In genomic region chr4:183098723-183099536, GRCh38 we compare ENCODE assay signal across 8 cellular contexts. TPM values are rescaled to one million over a fixed set of nuclear protein-coding genes. Genes with fewer than 3 reads are reported as not detected.
DNase-seq lines count a peak whose midpoint lies in the region; ATAC-seq lines count a peak whose summit lies in the region.

Gene WWC2, plus strand, starts transcription at chr4:183099257. Its CDS starts 235 bp downstream, at chr4:183099492.

- H3K36me3 Mint-ChIP-seq in immature natural killer cell = no peaks in the 10 kb centered on the region

- H3K36me3 ChIP-seq in skeletal muscle satellite cell (ENCODE audit: insufficient read depth, low read length) = no peaks in the 10 kb centered on the region

- H3K4me2 ChIP-seq in skeletal muscle satellite cell (ENCODE audit: low read length) = peak within 1 kb of the TSS; percentile 99

- H3K4me3 Mint-ChIP-seq in immature natural killer cell = peak within 1 kb of the TSS; percentile 78 to 84 (median 79)

- H3K27ac Mint-ChIP-seq in immature natural killer cell = peak within 1 kb of the TSS in 4 of 6 donors; percentile 64 to 87 (median 76)

- peaks cover 11 to 26% of the 10 kb centered on the region in 2 donors for H3K4me1 Mint-ChIP-seq in immature natural killer cell

- peak within 1 kb of the TSS; percentile 94 for H3K4me3 ChIP-seq in skeletal muscle satellite cell (ENCODE audit: low read length)

- peak within 1 kb of the TSS; percentile 92 for H3K9ac ChIP-seq in skeletal muscle satellite cell (ENCODE audit: low read depth, low read length)

- no peaks in the 10 kb centered on the region for H3K9me3 ChIP-seq in skeletal muscle satellite cell (replicated peaks; ENCODE audit: low read length)

- peaks cover 13 to 23% (median 14%) of the 10 kb centered on the region in 3 donors for H3K27me3 Mint-ChIP-seq in immature natural killer cell (ENCODE audit: low read depth in 3 of 3)

- H3K27me3 ChIP-seq in skeletal muscle satellite cell (ENCODE audit: control insufficient read depth, insufficient read depth, low read length) = no peaks in the 10 kb centered on the region

- peaks cover 31% of the 10 kb centered on the region for H3K4me1 ChIP-seq in skeletal muscle satellite cell (ENCODE audit: control insufficient read depth, insufficient read depth, low read length)

- no peaks in the 10 kb centered on the region for H3K9me3 Mint-ChIP-seq in immature natural killer cell

- ATAC-seq in HG02623 (IDR thresholded peaks at IDR 0.05; ENCODE audit: unreplicated experiment) (peak; percentile 57), GM21515 (IDR thresholded peaks at IDR 0.05; ENCODE audit: unreplicated experiment) (no peak)

- peak; percentile 94 for DNase-seq in GM03348 (ENCODE audit: low spot score)
- DNase-seq in NCI-H2171 treated with DMSO at 0.1 percent for 48 hours (lab: John Stamatoyannopoulos, UW) = peak; percentile 18
- peak; percentile 33 to 53 for DNase-seq in activated CD4-positive, alpha-beta T cell treated with anti-CD3 and anti-CD28 coated beads for 24 hours (ENCODE audit: low read depth in 2 of 2)
- DNase-seq in cerebellar cortex (ENCODE audit: low spot score) = peak; percentile 69
- DNase-seq in immature natural killer cell = peak; percentile 73 to 75 (median 75)

RNA-seq across cellular contexts. Expression of gene WWC2, which starts in this region (rescaled TPM):
- polyA plus RNA-seq in immature natural killer cell = 1 to 10 TPM in 1 of 3 donors, under 1 TPM in 2; 0.13 to 3.7 (median 0.78) TPM
- total RNA-seq in skeletal muscle satellite cell (2012; rRNA removed) = 15.3 and 21.0 TPM in 2 replicates

Comparison
In these comparisons a context has a peak if more than half of its experiments do, and no peak if none do; other contexts are left out.
1. DNase-seq: peak in every context shown above with its lines; median percentile 94 in GM03348; 75 in immature natural killer cell; 69 in cerebellar cortex; 43 in activated CD4-positive, alpha-beta T cell treated with anti-CD3 and anti-CD28 coated beads for 24 hours; 18 in NCI-H2171 treated with DMSO at 0.1 percent for 48 hours.